6 cellular contexts compared by ENCODE assay signal in genomic region chr2:32856891-32857290, GRCh38.
"Had no signal": no experiment of that assay in that cellular context is flagged by ENCODE, and none has a peak within 500 bp of the region (broad histone marks: within the 10 kb centered on the region; RNA-seq: fewer than 3 reads in every experiment).

No MANE protein-coding gene starts in this region.

- H3K4me3 ChIP-seq: GM23338, K562 had no signal

- ATAC-seq: GM23338, K562 had no signal

- DNase-seq: H9, HCEC 1CT, IMR-90, KG1 had no signal
